1 cellular context compared by ENCODE assay signal in genomic region chr7:140673063-140673769, GRCh38.
TF ChIP-seq lines count a peak whose summit lies in the region.

No MANE protein-coding gene starts in this region.

TF ChIP-seq in HepG2, 621 proteins besides CTCF, POLR2A, EP300 and RAD21 (continued from another document):
- no peak for TF ChIP-seq ZBTB46 (CRISPR knock-in tag; IDR thresholded peaks at IDR 0.05; ENCODE audit: borderline replicate concordance)
